ENCODE assay signal across 21 cellular contexts in the genomic region with DNA sequence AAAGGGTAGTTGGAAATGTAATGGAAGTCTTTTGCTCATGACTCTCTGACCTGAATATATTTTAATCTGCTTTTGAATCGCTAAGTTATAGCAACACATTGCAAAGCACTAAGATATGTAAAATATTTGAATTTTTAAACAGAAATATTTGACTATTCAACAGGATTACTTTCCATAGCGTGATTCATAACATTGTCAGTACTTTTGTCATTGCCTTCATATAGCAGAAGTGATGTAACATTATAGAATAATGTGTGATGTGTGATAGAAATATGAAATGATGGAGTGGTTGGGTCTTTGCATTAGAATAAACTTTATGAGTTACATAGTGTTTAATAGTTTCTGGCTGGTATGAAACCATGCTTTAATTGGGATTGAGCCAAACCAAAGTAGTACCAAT.
"Had no signal": no experiment of that assay in that cellular context is flagged by ENCODE, and none has a peak within 500 bp of the region (broad histone marks: within the 10 kb centered on the region; RNA-seq: fewer than 3 reads in every experiment).

No MANE protein-coding gene starts in this region.

- DNase-seq: dermis blood vessel endothelial cell; dorsolateral prefrontal cortex; effector CD4-positive, alpha-beta T cell; effector memory CD4-positive, alpha-beta T cell; foreskin keratinocyte; heart left ventricle; hypothalamus; immature natural killer cell; islet precursor cell; kidney; kidney glomerular epithelial cell; left colon; left ventricle myocardium inferior; mammary epithelial cell; mesendoderm; midbrain; naive thymus-derived CD4-positive, alpha-beta T cell had no signal

- FAIRE-seq: endothelial cell of umbilical vein, frontal cortex, kidney had no signal

- ATAC-seq: foreskin keratinocyte; gastroesophageal sphincter; heart left ventricle; left colon; left lobe of liver; naive thymus-derived CD4-positive, alpha-beta T cell had no signal
